ENCODE assay signal across 13 cellular contexts in the genomic region with DNA sequence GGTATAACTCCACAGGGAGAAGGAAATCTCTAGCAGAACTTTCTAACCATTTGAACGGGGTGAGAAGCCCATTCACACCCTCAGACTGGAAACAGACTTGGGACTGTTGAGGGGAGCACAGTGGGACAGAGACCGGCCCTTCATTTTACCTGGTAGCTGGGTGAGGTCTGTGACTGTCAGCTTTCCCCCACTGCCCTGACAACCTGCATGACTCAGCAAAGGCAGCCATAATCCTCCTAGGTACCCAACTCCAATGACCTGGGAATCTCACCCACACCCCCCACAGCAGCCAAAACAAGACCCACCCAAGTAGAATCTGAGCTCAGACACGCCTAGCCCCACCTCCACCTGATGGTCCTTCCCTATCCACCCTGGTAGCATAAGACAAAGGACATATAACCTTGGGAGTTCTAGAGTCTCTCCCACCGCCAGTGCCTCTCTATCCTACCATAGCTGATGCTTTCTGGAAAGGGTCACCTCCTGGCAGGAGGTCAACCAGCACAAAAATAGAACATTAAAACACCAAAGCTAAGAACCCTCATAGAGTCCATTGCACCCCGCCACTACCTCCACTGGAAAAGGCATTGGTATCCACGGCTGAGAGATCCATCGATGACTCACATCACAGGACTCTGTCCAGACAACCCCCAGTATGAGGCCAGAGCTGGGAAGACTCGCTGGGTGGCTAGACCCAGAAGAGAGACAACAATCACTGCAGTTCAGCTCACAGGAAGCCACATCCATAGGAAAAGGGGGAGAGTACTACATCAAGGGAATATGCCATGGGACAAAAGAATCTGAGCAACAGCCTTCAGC. TPM values are rescaled to one million over a fixed set of nuclear protein-coding genes. Genes with fewer than 3 reads are reported as not detected.
DNase-seq lines count a peak whose midpoint lies in the region; ATAC-seq and TF ChIP-seq lines count a peak whose summit lies in the region.
"Had no signal": no experiment of that assay in that cellular context is flagged by ENCODE, and none has a peak within 500 bp of the region (broad histone marks: within the 10 kb centered on the region; RNA-seq: fewer than 3 reads in every experiment).

No MANE protein-coding gene starts in this region.

- ATAC-seq in activated T-helper 17 cell treated with anti-CD3 and anti-CD28 coated beads, Interleukin-2, amount 50 U/mL, for 72 hours (replicated peaks): no peak
- no peak for ATAC-seq in stimulated activated memory B cell treated with anti-CD40 and anti-IgM and Interleukin-4, amounts not matched to agents 10 μg/mL and 1 μg/mL and 100 μg/mL, for 72 hours
- ATAC-seq in mucosa of descending colon: no peak
- ATAC-seq: stimulated activated naive CD8-positive, alpha-beta T cell treated with anti-CD3 and anti-CD28 coated beads, Interleukin-15, Interleukin-2, amounts not matched to agents 100 U/mL and 50 U/mL, for 24 hours had no signal

- no TSS peak for BruUV-seq in MCF 10A (replicated peaks; lab: Mats Ljungman, UMichigan)

- H3K9me3 Mint-ChIP-seq in MCF 10A (ENCODE audit: unreplicated experiment) (no peaks in the 10 kb centered on the region), immature natural killer cell (peaks cover 0 to 2% (median 0%) of the 10 kb centered on the region in 6 donors)
- peaks cover 4% of the 10 kb centered on the region for H3K9me3 Mint-ChIP-seq in activated T-helper 17 cell treated with anti-CD3 and anti-CD28 coated beads, Interleukin-2, amount 50 U/mL, for 72 hours
- peaks cover 3% of the 10 kb centered on the region for H3K9me3 Mint-ChIP-seq in stimulated activated memory B cell treated with anti-CD40 and anti-IgM and Interleukin-4, amounts not matched to agents 10 μg/mL and 1 μg/mL and 100 μg/mL, for 72 hours

- H3K27ac Mint-ChIP-seq in MCF 10A (ENCODE audit: low read depth, unreplicated experiment) (peak overlapping the region; percentile 17), immature natural killer cell (peak overlapping the region in 1 of 6 donors; percentile 13)
- H3K27ac Mint-ChIP-seq in activated T-helper 17 cell treated with anti-CD3 and anti-CD28 coated beads, Interleukin-2, amount 50 U/mL, for 72 hours: peak overlapping the region; percentile 31
- peak overlapping the region; percentile 51 for H3K27ac Mint-ChIP-seq in stimulated activated memory B cell treated with anti-CD40 and anti-IgM and Interleukin-4, amounts not matched to agents 10 μg/mL and 1 μg/mL and 100 μg/mL, for 72 hours
- H3K27ac Mint-ChIP-seq: activated B cell treated with CpG ODN at 0.5 μM for 24 hours had no signal

- POLR2A ChIA-PET in MCF 10A (lab: Yijun Ruan, JAX): interaction anchor here (0.6 to 1.4 kb wide), 2 partner anchors 11 to 42 kb away, joined by 3 to 5 read pairs; no protein-coding TSS in a partner anchor

- H3K4me1 Mint-ChIP-seq in MCF 10A (ENCODE audit: insufficient read depth, unreplicated experiment): peaks cover 12% of the 10 kb centered on the region
- peaks cover 44% of the 10 kb centered on the region for H3K4me1 Mint-ChIP-seq in activated T-helper 17 cell treated with anti-CD3 and anti-CD28 coated beads, Interleukin-2, amount 50 U/mL, for 72 hours
- H3K4me1 Mint-ChIP-seq in stimulated activated memory B cell treated with anti-CD40 and anti-IgM and Interleukin-4, amounts not matched to agents 10 μg/mL and 1 μg/mL and 100 μg/mL, for 72 hours: peaks cover 58% of the 10 kb centered on the region
- peaks cover 58 to 81% of the 10 kb centered on the region in 2 donors for H3K4me1 Mint-ChIP-seq in immature natural killer cell

- H3K27ac ChIP-seq in breast epithelium: no peak overlapping the region

- no peaks in the 10 kb centered on the region for H3K4me1 ChIP-seq in breast epithelium
- H3K4me1 ChIP-seq in mucosa of descending colon (ENCODE audit: low read depth): no peaks in the 10 kb centered on the region

- intact Hi-C loops in MCF 10A (cut with micrococcal nuclease) (no loop called here), breast epithelium (cut with DNase I; ENCODE audit: low total_unique reads) (no loop called here), mucosa of descending colon (cut with DNase I, micrococcal nuclease) (no loop called here)

- H3K4me3 Mint-ChIP-seq in MCF 10A (ENCODE audit: unreplicated experiment) (no peak overlapping the region), immature natural killer cell (no peak overlapping the region)
- H3K4me3 Mint-ChIP-seq in activated T-helper 17 cell treated with anti-CD3 and anti-CD28 coated beads, Interleukin-2, amount 50 U/mL, for 72 hours: no peak overlapping the region
- no peak overlapping the region for H3K4me3 Mint-ChIP-seq in stimulated activated memory B cell treated with anti-CD40 and anti-IgM and Interleukin-4, amounts not matched to agents 10 μg/mL and 1 μg/mL and 100 μg/mL, for 72 hours
- H3K4me3 Mint-ChIP-seq: activated B cell treated with CpG ODN at 0.5 μM for 24 hours had no signal

- TF ChIP-seq CTCF in MCF 10A (IDR thresholded peaks at IDR 0.05; ENCODE audit: unreplicated experiment) (no peak), breast epithelium (IDR thresholded peaks at IDR 0.05) (no peak), foreskin fibroblast (IDR thresholded peaks at IDR 0.05; ENCODE audit: low read depth, low read length) (no peak), mucosa of descending colon (IDR thresholded peaks at IDR 0.05) (no peak)

- peaks cover 13% of the 10 kb centered on the region for H3K36me3 Mint-ChIP-seq in MCF 10A (ENCODE audit: insufficient read depth, unreplicated experiment)
- H3K36me3 Mint-ChIP-seq in activated T-helper 17 cell treated with anti-CD3 and anti-CD28 coated beads, Interleukin-2, amount 50 U/mL, for 72 hours (ENCODE audit: low read depth): peaks cover 51% of the 10 kb centered on the region
- H3K36me3 Mint-ChIP-seq in stimulated activated memory B cell treated with anti-CD40 and anti-IgM and Interleukin-4, amounts not matched to agents 10 μg/mL and 1 μg/mL and 100 μg/mL, for 72 hours: peaks cover 88% of the 10 kb centered on the region
- H3K36me3 Mint-ChIP-seq in immature natural killer cell: peaks cover 12 to 25% (median 21%) of the 10 kb centered on the region in 3 donors

- CTCF ChIA-PET in MCF 10A (lab: Yijun Ruan, JAX): interaction anchor here (0.5 to 1.4 kb wide), 5 partner anchors 17 to 1021 kb away, joined by 3 to 4 read pairs (median 3); no protein-coding TSS in a partner anchor

- TF ChIP-seq POLR2A in breast epithelium (IDR thresholded peaks at IDR 0.05): no peak

- no peaks in the 10 kb centered on the region for H3K27me3 ChIP-seq in breast epithelium

- peak; percentile 48 for DNase-seq in MCF 10A (ENCODE audit: unreplicated experiment)
- no peak for DNase-seq in breast epithelium (ENCODE audit: low spot score in 2 of 2)
- peak; percentile 13 to 28 for DNase-seq in foreskin fibroblast
- DNase-seq in iPS-NIHi11 (ENCODE audit: low spot score): no peak
- no peak for DNase-seq in mucosa of descending colon
- no peak for DNase-seq in immature natural killer cell
- DNase-seq: activated B cell treated with CpG ODN at 0.5 μM for 24 hours; amniotic stem cell; NCI-H2029 treated with DMSO at 0.1 percent for 48 hours; stimulated activated CD4-positive, alpha-beta T cell treated with anti-CD3 and anti-CD28 coated beads, Interleukin-12 subunit alpha, Interleukin-12 subunit beta, amount 100 ng/mL, for 4 hours; stimulated activated naive CD8-positive, alpha-beta T cell treated with anti-CD3 and anti-CD28 coated beads, Interleukin-15, Interleukin-2, amounts not matched to agents 100 U/mL and 50 U/mL, for 24 hours had no signal

- peaks cover 0 to 13% of the 10 kb centered on the region in 2 donors for H3K9me3 ChIP-seq in breast epithelium
- H3K9me3 ChIP-seq in mucosa of descending colon: no peaks in the 10 kb centered on the region

- H3K36me3 ChIP-seq in breast epithelium: no peaks in the 10 kb centered on the region
- H3K36me3 ChIP-seq in mucosa of descending colon (ENCODE audit: low read depth): no peaks in the 10 kb centered on the region

- no peak overlapping the region for H3K4me3 ChIP-seq in breast epithelium
- no peak overlapping the region for H3K4me3 ChIP-seq in foreskin fibroblast (ENCODE audit: low read depth in 1 of 2, low read length in 2 of 2)
- no peak overlapping the region for H3K4me3 ChIP-seq in mucosa of descending colon

- H3K27me3 Mint-ChIP-seq in MCF 10A (ENCODE audit: insufficient read depth, unreplicated experiment): no peaks in the 10 kb centered on the region
- no peaks in the 10 kb centered on the region for H3K27me3 Mint-ChIP-seq in activated T-helper 17 cell treated with anti-CD3 and anti-CD28 coated beads, Interleukin-2, amount 50 U/mL, for 72 hours
- H3K27me3 Mint-ChIP-seq in stimulated activated memory B cell treated with anti-CD40 and anti-IgM and Interleukin-4, amounts not matched to agents 10 μg/mL and 1 μg/mL and 100 μg/mL, for 72 hours: no peaks in the 10 kb centered on the region
- no peaks in the 10 kb centered on the region for H3K27me3 Mint-ChIP-seq in immature natural killer cell (ENCODE audit: low read depth in 3 of 3)
- H3K27me3 Mint-ChIP-seq: activated B cell treated with CpG ODN at 0.5 μM for 24 hours had no signal

RNA-seq across cellular contexts. Expression of gene SENP7, which starts 28.0 kb away (rescaled TPM):
- 11.9 and 15.0 TPM in 2 replicates for total RNA-seq in MCF 10A (2022)
- 10 to 100 TPM; 26.6 to 43.2 (median 26.9) TPM for total RNA-seq in breast epithelium
- total RNA-seq in activated T-helper 17 cell treated with anti-CD3 and anti-CD28 coated beads, Interleukin-2, amount 50 U/mL, for 72 hours: 10 to 100 TPM; 16.5 to 26.8 TPM
- total RNA-seq in mucosa of descending colon: 10 to 100 TPM in 2 of 3 donors, 1 to 10 TPM in 1; 9.1 to 17.7 (median 12.4) TPM
- polyA plus RNA-seq in immature natural killer cell: 1 to 10 TPM; 5.6 to 8.1 (median 6.7) TPM

Comparison
In these comparisons a context has a peak if more than half of its experiments do, and no peak if none do; other contexts are left out.
1. DNase-seq: peak in MCF 10A (single experiment) and foreskin fibroblast (2 of 2); none in breast epithelium (0 of 2), iPS-NIHi11 (single experiment), mucosa of descending colon (0 of 3) and immature natural killer cell (0 of 3).